In genomic region chr2:198659471-198659870, GRCh38 we compare ENCODE assay signal across 27 cellular contexts.
"Had no signal": no experiment of that assay in that cellular context is flagged by ENCODE, and none has a peak within 500 bp of the region (broad histone marks: within the 10 kb centered on the region; RNA-seq: fewer than 3 reads in every experiment).

No MANE protein-coding gene starts in this region.

- FAIRE-seq: colon, endometrium, endothelial cell of umbilical vein had no signal

- H3K36me3 ChIP-seq: adrenal gland, esophagus squamous epithelium, gastroesophageal sphincter had no signal

- H3K27ac ChIP-seq: adrenal gland, body of pancreas, epithelial cell of prostate, esophagus squamous epithelium, gastroesophageal sphincter had no signal

- H3K4me3 ChIP-seq: adrenal gland, body of pancreas, esophagus squamous epithelium, gastroesophageal sphincter had no signal

- DNase-seq: activated CD4-positive, alpha-beta memory T cell treated with anti-CD3 and anti-CD28 coated beads, Interleukin-2, amount 10 ng/mL, durations not matched to agents 7 days and 5 days; activated CD4-positive, alpha-beta T cell treated with anti-CD3 and anti-CD28 coated beads for 36 hours; activated CD4-positive, alpha-beta T cell treated with anti-CD3 and anti-CD28 coated beads, Interleukin-2, amount 10 ng/mL, durations not matched to agents 24 days and 14 days; activated CD4-positive, alpha-beta T cell treated with anti-CD3 and anti-CD28 coated beads, Interleukin-2, amount 50 U/mL, for 4 hours; activated CD4-positive, CD25-positive, alpha-beta regulatory T cell; activated CD4-positive, CD25-positive, alpha-beta regulatory T cell treated with anti-CD3 and anti-CD28 coated beads, Interleukin-2, amount 50 U/mL, for 72 hours; activated CD8-positive, alpha-beta memory T cell treated with anti-CD3 and anti-CD28 coated beads, Interleukin-2, amount 50 U/mL, for 48 hours; activated effector memory CD4-positive, alpha-beta T cell treated with anti-CD3 and anti-CD28 coated beads, Interleukin-2, amount 50 U/mL, for 16 hours; activated naive CD4-positive, alpha-beta T cell treated with anti-CD3 and anti-CD28 coated beads for 36 hours; activated naive CD8-positive, alpha-beta T cell treated with anti-CD3 and anti-CD28 coated beads for 36 hours; activated naive CD8-positive, alpha-beta T cell treated with anti-CD3 and anti-CD28 coated beads, Interleukin-2, amount 50 U/mL, for 24 hours; activated T-cell treated with anti-CD3 and anti-CD28 coated beads for 4 hours; activated T-cell treated with anti-CD3 and anti-CD28 coated beads, Interleukin-2, amount 50 U/mL, for 24 hours; adrenal gland; amygdala; aorta; body of pancreas; caudate nucleus; effector CD8-positive, alpha-beta T cell; esophagus squamous epithelium; foreskin melanocyte; T-helper 2 cell had no signal

- H3K4me1 ChIP-seq: adrenal gland, body of pancreas, esophagus squamous epithelium, gastroesophageal sphincter had no signal

- H3K9me3 ChIP-seq: adrenal gland, body of pancreas, esophagus squamous epithelium, gastroesophageal sphincter had no signal

- ATAC-seq: activated CD4-positive, alpha-beta T cell treated with anti-CD3 and anti-CD28 coated beads for 36 hours; activated naive CD8-positive, alpha-beta T cell treated with anti-CD3 and anti-CD28 coated beads, Interleukin-2, amount 50 U/mL, for 24 hours; body of pancreas; gastroesophageal sphincter had no signal

- H3K27me3 ChIP-seq: adrenal gland, body of pancreas, esophagus squamous epithelium, gastroesophageal sphincter had no signal
